Comparison of ENCODE assay signal across 1 cellular context in genomic region chr15:83011271-83012037, GRCh38.
A peak's percentile ranks its signal among the peaks of the same experiment; 100 is the strongest.
TF ChIP-seq lines count a peak whose summit lies in the region.

TSS of gene C15orf40 (minus strand) at chr15:83011639. CDS start at chr15:83011607, 32 bp downstream.

TF ChIP-seq in HepG2, 621 proteins besides CTCF, POLR2A, EP300 and RAD21 (continued from another document and continues in another):
- TF ChIP-seq AHDC1 (CRISPR knock-in tag; IDR thresholded peaks at IDR 0.05; ENCODE audit: borderline replicate concordance) (no peak), ZNF280D (CRISPR knock-in tag; IDR thresholded peaks at IDR 0.05) (peak; percentile 83; the same call in 1 of the 2 replicates), NR2F6 (IDR thresholded peaks at IDR 0.05) (no peak), NR2F6 (CRISPR knock-in tag; IDR thresholded peaks at IDR 0.05) (0 out of 2 replicates have a peak, but pooled peaks have one; percentile 6), ZNF225 (CRISPR knock-in tag; IDR thresholded peaks at IDR 0.05) (peak; percentile 30), SPEN (CRISPR knock-in tag; IDR thresholded peaks at IDR 0.05; ENCODE audit: low read depth) (peak; percentile 92), ZEB1 (IDR thresholded peaks at IDR 0.05; ENCODE audit: insufficient replicate concordance, low read depth) (no peak), CAMTA2 (CRISPR knock-in tag; IDR thresholded peaks at IDR 0.05; ENCODE audit: borderline replicate concordance) (0 out of 2 replicates have a peak, but pooled peaks have one; percentile 31), JDP2 (CRISPR knock-in tag; IDR thresholded peaks at IDR 0.05; ENCODE audit: borderline replicate concordance) (no peak), ZNF451 (CRISPR knock-in tag; IDR thresholded peaks at IDR 0.05) (0 out of 2 replicates have a peak, but pooled peaks have one; percentile 72), MIXL1 (CRISPR knock-in tag; IDR thresholded peaks at IDR 0.05) (peak; percentile 40; the same call in 1 of the 2 replicates), TP53 (CRISPR knock-in tag; conservative IDR thresholded peaks at IDR 0.05) (no peak; the same call in 1 of the 2 replicates), SALL2 (CRISPR knock-in tag; IDR thresholded peaks at IDR 0.05) (peak; percentile 61), ZNF296 (CRISPR knock-in tag; conservative IDR thresholded peaks at IDR 0.05) (no peak), ZIK1 (CRISPR knock-in tag; IDR thresholded peaks at IDR 0.05; ENCODE audit: borderline replicate concordance, low read depth) (no peak), POGZ (CRISPR knock-in tag; IDR thresholded peaks at IDR 0.05) (peak; percentile 98), SKI (IDR thresholded peaks at IDR 0.05; ENCODE audit: partially characterized antibody) (no peak), ZBTB8A (CRISPR knock-in tag; IDR thresholded peaks at IDR 0.05; ENCODE audit: borderline replicate concordance, low read depth) (no peak; the same call in 1 of the 2 replicates), ZNF18 (CRISPR knock-in tag; IDR thresholded peaks at IDR 0.05; ENCODE audit: insufficient replicate concordance) (peak; percentile 33), ZSCAN9 (CRISPR knock-in tag; IDR thresholded peaks at IDR 0.05; ENCODE audit: borderline replicate concordance) (0 out of 2 replicates have a peak, but pooled peaks have one; percentile 41), MXD4 (CRISPR knock-in tag; IDR thresholded peaks at IDR 0.05) (peak; percentile 63; the same call in 1 of the 2 replicates), RFX3 (CRISPR knock-in tag; IDR thresholded peaks at IDR 0.05) (no peak), NR3C1 (CRISPR knock-in tag; IDR thresholded peaks at IDR 0.05) (no peak)
- TF ChIP-seq, protein P1, sequence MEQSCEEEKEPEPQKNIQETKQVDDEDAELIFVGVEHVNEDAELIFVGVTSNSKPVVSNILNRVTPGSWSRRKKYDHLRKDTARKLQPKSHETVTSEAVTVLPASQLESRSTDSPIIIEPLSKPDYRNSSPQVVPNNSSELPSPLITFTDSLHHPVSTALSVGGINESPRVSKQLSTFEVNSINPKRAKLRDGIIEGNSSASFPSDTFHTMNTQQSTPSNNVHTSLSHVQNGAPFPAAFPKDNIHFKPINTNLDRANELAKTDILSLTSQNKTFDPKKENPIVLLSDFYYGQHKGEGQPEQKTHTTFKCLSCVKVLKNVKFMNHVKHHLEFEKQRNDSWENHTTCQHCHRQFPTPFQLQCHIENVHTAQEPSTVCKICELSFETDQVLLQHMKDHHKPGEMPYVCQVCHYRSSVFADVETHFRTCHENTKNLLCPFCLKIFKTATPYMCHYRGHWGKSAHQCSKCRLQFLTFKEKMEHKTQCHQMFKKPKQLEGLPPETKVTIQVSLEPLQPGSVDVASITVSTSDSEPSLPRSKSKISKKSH (CRISPR knock-in tag; IDR thresholded peaks at IDR 0.05; ENCODE audit: borderline replicate concordance): no peak; the same call in 1 of the 2 replicates
- TF ChIP-seq, protein P2, sequence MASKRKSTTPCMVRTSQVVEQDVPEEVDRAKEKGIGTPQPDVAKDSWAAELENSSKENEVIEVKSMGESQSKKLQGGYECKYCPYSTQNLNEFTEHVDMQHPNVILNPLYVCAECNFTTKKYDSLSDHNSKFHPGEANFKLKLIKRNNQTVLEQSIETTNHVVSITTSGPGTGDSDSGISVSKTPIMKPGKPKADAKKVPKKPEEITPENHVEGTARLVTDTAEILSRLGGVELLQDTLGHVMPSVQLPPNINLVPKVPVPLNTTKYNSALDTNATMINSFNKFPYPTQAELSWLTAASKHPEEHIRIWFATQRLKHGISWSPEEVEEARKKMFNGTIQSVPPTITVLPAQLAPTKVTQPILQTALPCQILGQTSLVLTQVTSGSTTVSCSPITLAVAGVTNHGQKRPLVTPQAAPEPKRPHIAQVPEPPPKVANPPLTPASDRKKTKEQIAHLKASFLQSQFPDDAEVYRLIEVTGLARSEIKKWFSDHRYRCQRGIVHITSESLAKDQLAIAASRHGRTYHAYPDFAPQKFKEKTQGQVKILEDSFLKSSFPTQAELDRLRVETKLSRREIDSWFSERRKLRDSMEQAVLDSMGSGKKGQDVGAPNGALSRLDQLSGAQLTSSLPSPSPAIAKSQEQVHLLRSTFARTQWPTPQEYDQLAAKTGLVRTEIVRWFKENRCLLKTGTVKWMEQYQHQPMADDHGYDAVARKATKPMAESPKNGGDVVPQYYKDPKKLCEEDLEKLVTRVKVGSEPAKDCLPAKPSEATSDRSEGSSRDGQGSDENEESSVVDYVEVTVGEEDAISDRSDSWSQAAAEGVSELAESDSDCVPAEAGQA (IDR thresholded peaks at IDR 0.05; ENCODE audit: low read depth): peak; percentile 62; the same call in 1 of the 2 replicates
- TF ChIP-seq, protein P2 (CRISPR knock-in tag; IDR thresholded peaks at IDR 0.05; ENCODE audit: borderline replicate concordance): peak; percentile 69
- TF ChIP-seq, protein P3, sequence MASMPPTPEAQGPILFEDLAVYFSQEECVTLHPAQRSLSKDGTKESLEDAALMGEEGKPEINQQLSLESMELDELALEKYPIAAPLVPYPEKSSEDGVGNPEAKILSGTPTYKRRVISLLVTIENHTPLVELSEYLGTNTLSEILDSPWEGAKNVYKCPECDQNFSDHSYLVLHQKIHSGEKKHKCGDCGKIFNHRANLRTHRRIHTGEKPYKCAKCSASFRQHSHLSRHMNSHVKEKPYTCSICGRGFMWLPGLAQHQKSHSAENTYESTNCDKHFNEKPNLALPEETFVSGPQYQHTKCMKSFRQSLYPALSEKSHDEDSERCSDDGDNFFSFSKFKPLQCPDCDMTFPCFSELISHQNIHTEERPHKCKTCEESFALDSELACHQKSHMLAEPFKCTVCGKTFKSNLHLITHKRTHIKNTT (CRISPR knock-in tag; IDR thresholded peaks at IDR 0.05): no peak
- TF ChIP-seq, protein P4, sequence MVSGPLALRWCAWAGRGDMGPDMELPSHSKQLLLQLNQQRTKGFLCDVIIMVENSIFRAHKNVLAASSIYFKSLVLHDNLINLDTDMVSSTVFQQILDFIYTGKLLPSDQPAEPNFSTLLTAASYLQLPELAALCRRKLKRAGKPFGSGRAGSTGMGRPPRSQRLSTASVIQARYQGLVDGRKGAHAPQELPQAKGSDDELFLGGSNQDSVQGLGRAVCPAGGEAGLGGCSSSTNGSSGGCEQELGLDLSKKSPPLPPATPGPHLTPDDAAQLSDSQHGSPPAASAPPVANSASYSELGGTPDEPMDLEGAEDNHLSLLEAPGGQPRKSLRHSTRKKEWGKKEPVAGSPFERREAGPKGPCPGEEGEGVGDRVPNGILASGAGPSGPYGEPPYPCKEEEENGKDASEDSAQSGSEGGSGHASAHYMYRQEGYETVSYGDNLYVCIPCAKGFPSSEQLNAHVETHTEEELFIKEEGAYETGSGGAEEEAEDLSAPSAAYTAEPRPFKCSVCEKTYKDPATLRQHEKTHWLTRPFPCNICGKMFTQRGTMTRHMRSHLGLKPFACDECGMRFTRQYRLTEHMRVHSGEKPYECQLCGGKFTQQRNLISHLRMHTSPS (CRISPR knock-in tag; IDR thresholded peaks at IDR 0.05; ENCODE audit: low read depth): 0 out of 2 replicates have a peak, but pooled peaks have one; percentile 27
- TF ChIP-seq, protein P5, sequence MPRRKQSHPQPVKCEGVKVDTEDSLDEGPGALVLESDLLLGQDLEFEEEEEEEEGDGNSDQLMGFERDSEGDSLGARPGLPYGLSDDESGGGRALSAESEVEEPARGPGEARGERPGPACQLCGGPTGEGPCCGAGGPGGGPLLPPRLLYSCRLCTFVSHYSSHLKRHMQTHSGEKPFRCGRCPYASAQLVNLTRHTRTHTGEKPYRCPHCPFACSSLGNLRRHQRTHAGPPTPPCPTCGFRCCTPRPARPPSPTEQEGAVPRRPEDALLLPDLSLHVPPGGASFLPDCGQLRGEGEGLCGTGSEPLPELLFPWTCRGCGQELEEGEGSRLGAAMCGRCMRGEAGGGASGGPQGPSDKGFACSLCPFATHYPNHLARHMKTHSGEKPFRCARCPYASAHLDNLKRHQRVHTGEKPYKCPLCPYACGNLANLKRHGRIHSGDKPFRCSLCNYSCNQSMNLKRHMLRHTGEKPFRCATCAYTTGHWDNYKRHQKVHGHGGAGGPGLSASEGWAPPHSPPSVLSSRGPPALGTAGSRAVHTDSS (CRISPR knock-in tag; conservative IDR thresholded peaks at IDR 0.05): no peak
